In the genomic region with DNA sequence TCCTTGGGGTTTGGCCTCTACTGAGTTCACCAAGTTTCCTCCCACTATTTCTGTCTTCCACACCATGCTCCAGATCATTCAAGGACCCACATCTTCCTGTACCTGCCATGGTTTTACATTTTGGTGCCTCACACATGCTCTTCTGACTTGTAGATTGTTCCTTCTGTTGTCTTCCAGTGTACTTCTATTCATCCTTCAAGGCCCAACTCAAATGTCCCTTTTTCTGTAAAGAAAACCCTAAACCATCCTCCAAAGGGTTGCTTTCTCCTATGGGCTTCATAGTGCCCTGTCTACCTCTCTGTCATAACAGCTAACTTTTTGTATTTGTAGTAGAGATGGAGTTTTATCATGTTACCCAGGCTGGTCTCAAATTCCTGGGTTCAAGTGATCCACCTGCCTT, we compare ENCODE assay signal across 27 cellular contexts.
"Had no signal": no experiment of that assay in that cellular context is flagged by ENCODE, and none has a peak within 500 bp of the region (broad histone marks: within the 10 kb centered on the region; RNA-seq: fewer than 3 reads in every experiment).

No MANE protein-coding gene starts in this region.

- H3K36me3 Mint-ChIP-seq: activated naive CD4-positive, alpha-beta T cell treated with anti-CD3 and anti-CD28 coated beads, Interleukin-2, amount 50 U/mL, for 24 hours had no signal

- H3K9me3 Mint-ChIP-seq: activated naive CD4-positive, alpha-beta T cell treated with anti-CD3 and anti-CD28 coated beads, Interleukin-2, amount 50 U/mL, for 24 hours had no signal

- DNase-seq: activated CD4-positive, alpha-beta T cell treated with anti-CD3 and anti-CD28 coated beads for 4 hours; activated CD4-positive, alpha-beta T cell treated with anti-CD3 and anti-CD28 coated beads, Interleukin-2, amount 50 U/mL, for 4 hours; activated CD8-positive, alpha-beta memory T cell treated with anti-CD3 and anti-CD28 coated beads, Interleukin-2, amount 50 U/mL, for 48 hours; activated CD8-positive, alpha-beta T cell treated with anti-CD3 and anti-CD28 coated beads, Interleukin-2, amount 10 ng/mL, durations not matched to agents 7 days and 5 days; activated effector memory CD4-positive, alpha-beta T cell treated with Interleukin-2 at 50 U/mL for 16 hours; activated naive CD4-positive, alpha-beta T cell; activated T-cell treated with anti-CD3 and anti-CD28 coated beads, Interleukin-2, amount 50 U/mL, for 1 hour; brain microvascular endothelial cell; cerebellar nuclear complex; MG63; MV-4-11; NCI-H1092 treated with DMSO at 0.1 percent for 48 hours; NCI-H1417 treated with DMSO at 0.1 percent for 48 hours; NCI-H1694; NCI-H2029; NCI-H2107; NCI-H2171 treated with DMSO at 0.1 percent for 48 hours; NCI-H345; NCI-H510A; NCI-H526 treated with DMSO at 0.1 percent for 48 hours; NCI-H82; Peyer's patch; SHP77; T-helper 2 cell; WERI-Rb-1 had no signal

- H3K9me3 ChIP-seq: MG63, Peyer's patch, SJSA1 had no signal

- H3K4me3 Mint-ChIP-seq: activated CD8-positive, alpha-beta T cell treated with anti-CD3 and anti-CD28 coated beads, Interleukin-2, amount 10 ng/mL, durations not matched to agents 7 days and 5 days; activated naive CD4-positive, alpha-beta T cell treated with anti-CD3 and anti-CD28 coated beads, Interleukin-2, amount 50 U/mL, for 24 hours had no signal

- ATAC-seq: activated CD8-positive, alpha-beta T cell treated with anti-CD3 and anti-CD28 coated beads, Interleukin-2, amount 10 ng/mL, durations not matched to agents 7 days and 5 days had no signal

- H3K27ac Mint-ChIP-seq: activated CD8-positive, alpha-beta T cell treated with anti-CD3 and anti-CD28 coated beads, Interleukin-2, amount 10 ng/mL, durations not matched to agents 7 days and 5 days had no signal

- H3K27me3 Mint-ChIP-seq: activated naive CD4-positive, alpha-beta T cell treated with anti-CD3 and anti-CD28 coated beads, Interleukin-2, amount 50 U/mL, for 24 hours had no signal
